8 cellular contexts compared by ENCODE assay signal in genomic region chr9:70480405-70480980, GRCh38.
DNase-seq lines count a peak whose midpoint lies in the region; TF ChIP-seq lines count a peak whose summit lies in the region.

No MANE protein-coding gene starts in this region.

- H3K4me3 Mint-ChIP-seq in nephron progenitor cell = no peak overlapping the region

- no peak for TF ChIP-seq CTCF in epithelial cell of proximal tubule (conservative IDR thresholded peaks at IDR 0.05; ENCODE audit: low read depth, low read length)
- no peak for TF ChIP-seq CTCF in nephron progenitor cell (IDR thresholded peaks at IDR 0.05)

- H3K27me3 Mint-ChIP-seq in nephron progenitor cell (ENCODE audit: low read depth, poor library complexity) = peaks cover 15% of the 10 kb centered on the region

- no peaks in the 10 kb centered on the region for H3K27me3 ChIP-seq in ACC112 (ENCODE audit: insufficient read depth, low read length)

- no peaks in the 10 kb centered on the region for H3K36me3 Mint-ChIP-seq in nephron progenitor cell (ENCODE audit: low read depth)

- peak overlapping the region; percentile 99 for H3K27ac ChIP-seq in ACC112 (ENCODE audit: low read depth, low read length)

- peak; percentile 67 for DNase-seq in NCI-H510A treated with DMSO at 0.1 percent for 48 hours (lab: John Stamatoyannopoulos, UW)
- DNase-seq in epithelial cell of proximal tubule (ENCODE audit: low read depth) = no peak
- DNase-seq in nephron progenitor cell = no peak
- no peak for DNase-seq in A172 (ENCODE audit: low spot score)
- no peak for DNase-seq in iPS-NIHi7 (ENCODE audit: extremely low spot score)
- DNase-seq in NCI-H2171 (lab: John Stamatoyannopoulos, UW) = no peak
- DNase-seq in activated CD8-positive, alpha-beta memory T cell treated with anti-CD3 and anti-CD28 coated beads, Interleukin-2, amount 50 U/mL, for 4 hours = no peak

- H3K9me3 Mint-ChIP-seq in nephron progenitor cell = peaks cover 4% of the 10 kb centered on the region

- peak overlapping the region; percentile 2 for H2AFZ ChIP-seq in ACC112 (ENCODE audit: low read length, unreplicated experiment)

- peak overlapping the region; percentile 60 for H3K27ac Mint-ChIP-seq in nephron progenitor cell

- no peaks in the 10 kb centered on the region for H3K36me3 ChIP-seq in ACC112 (ENCODE audit: insufficient read depth, low read length)

- peaks cover 62% of the 10 kb centered on the region for H3K4me1 ChIP-seq in ACC112 (ENCODE audit: control insufficient read depth, insufficient read depth, low read length, unreplicated experiment)

- H3K4me3 ChIP-seq in ACC112 (ENCODE audit: low read depth, low read length) = peak overlapping the region; percentile 34
- H3K4me3 ChIP-seq in epithelial cell of proximal tubule (ENCODE audit: low read depth, low read length) = peak overlapping the region; percentile 23

- H3K4me1 Mint-ChIP-seq in nephron progenitor cell = peaks cover 28% of the 10 kb centered on the region

- no peaks in the 10 kb centered on the region for H3K79me2 ChIP-seq in ACC112 (ENCODE audit: control insufficient read depth, insufficient read depth, low read length, unreplicated experiment)
